In the genomic region with DNA sequence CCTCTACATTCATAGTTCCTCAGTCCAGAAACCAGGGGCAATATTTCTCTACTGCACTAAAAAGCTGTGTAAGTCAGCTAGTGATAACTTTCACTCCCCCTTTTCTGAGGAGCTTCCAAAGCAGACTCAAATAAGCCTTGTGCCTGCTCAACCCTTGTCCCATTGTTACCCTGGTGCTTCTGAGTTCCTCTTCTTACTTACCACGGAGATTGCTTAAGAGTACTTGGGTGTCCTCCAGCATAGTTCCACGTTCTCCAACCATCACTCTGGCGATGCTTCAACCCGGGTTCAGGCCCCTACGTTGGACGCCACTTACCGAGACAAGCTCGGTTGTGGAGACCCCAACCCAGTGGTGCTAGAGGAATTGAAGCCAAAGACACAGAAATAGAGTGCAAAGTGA, we compare ENCODE assay signal across 24 cellular contexts.
"Had no signal": no experiment of that assay in that cellular context is flagged by ENCODE, and none has a peak within 500 bp of the region (broad histone marks: within the 10 kb centered on the region; RNA-seq: fewer than 3 reads in every experiment).

No MANE protein-coding gene starts in this region.

- ATAC-seq: activated CD8-positive, alpha-beta T cell treated with anti-CD3 and anti-CD28 coated beads for 36 hours; activated naive CD8-positive, alpha-beta T cell treated with anti-CD3 and anti-CD28 coated beads, Interleukin-2, amount 50 U/mL, for 24 hours; activated T-cell treated with anti-CD3 and anti-CD28 coated beads, Interleukin-2, amount 50 U/mL, for 4 hours; activated T-helper 17 cell treated with anti-CD3 and anti-CD28 coated beads, Interleukin-2, amount 50 U/mL, for 72 hours; foreskin keratinocyte; heart left ventricle; left colon; naive thymus-derived CD4-positive, alpha-beta T cell; sciatic nerve; stimulated activated effector memory CD8-positive, alpha-beta T cell treated with anti-CD3 and anti-CD28 coated beads, Interleukin-12 subunit alpha, Interleukin-12 subunit beta, amount 100 ng/mL, for 72 hours had no signal

- DNase-seq: activated B cell treated with CpG ODN at 0.5 μM for 24 hours; activated CD4-positive, alpha-beta T cell treated with anti-CD3 and anti-CD28 coated beads, Interleukin-2, amount 50 U/mL, for 1 hour; activated CD8-positive, alpha-beta T cell treated with anti-CD3 and anti-CD28 coated beads for 36 hours; activated gamma-delta T cell treated with Interleukin-2 at 50 U/mL for 16 hours; activated naive CD4-positive, alpha-beta T cell treated with anti-CD3 and anti-CD28 coated beads, Interleukin-2, amount 50 U/mL, for 16 hours; activated naive CD8-positive, alpha-beta T cell treated with anti-CD3 and anti-CD28 coated beads, Interleukin-2, amount 50 U/mL, for 24 hours; activated T-cell treated with anti-CD3 and anti-CD28 coated beads, Interleukin-2, amount 50 U/mL, for 4 hours; dermis blood vessel endothelial cell; effector CD4-positive, alpha-beta T cell; foreskin keratinocyte; heart left ventricle; hypothalamus; immature natural killer cell; kidney; left colon; naive thymus-derived CD4-positive, alpha-beta T cell; ovary; retina; stimulated activated CD4-positive, alpha-beta T cell treated with anti-CD3 and anti-CD28 coated beads, Interleukin-4, amount 100 ng/mL, for 24 hours; T1000; trophoblast cell had no signal
